ENCODE assay signal across 8 cellular contexts in genomic region chr5:151772029-151772867, GRCh38. TPM values are rescaled to one million over a fixed set of nuclear protein-coding genes. Genes with fewer than 3 reads are reported as not detected.
DNase-seq lines count a peak whose midpoint lies in the region; ATAC-seq and TF ChIP-seq lines count a peak whose summit lies in the region.

No MANE protein-coding gene starts in this region.

- no peak for TF ChIP-seq CTCF in WTC11 (IDR thresholded peaks at IDR 0.05)

- peak overlapping the region; percentile 97 for H3K9ac ChIP-seq in HUES6 (ENCODE audit: low read length)

- no peaks in the 10 kb centered on the region for H3K9me3 Mint-ChIP-seq in WTC11

- H3K27ac ChIP-seq in HUES6 (ENCODE audit: low read depth, low read length): peak overlapping the region; percentile 92; the same call in 1 of the 2 replicates

- H3K4me1 Mint-ChIP-seq in WTC11: peaks cover 44% of the 10 kb centered on the region

- peaks cover 10% of the 10 kb centered on the region for H3K36me3 ChIP-seq in HUES6 (ENCODE audit: control insufficient read depth, insufficient read depth, low read length)

- peak overlapping the region; percentile 94 for H3K4me3 Mint-ChIP-seq in WTC11

- CTCF ChIA-PET in WTC11 (lab: Charles Lee): interaction anchor here (1.1 to 2.3 kb wide), 5 partner anchors 30 to 113 kb away, joined by 3 to 24 read pairs (median 7); no protein-coding TSS in a partner anchor

- POLR2A ChIA-PET in WTC11 (lab: Charles Lee): interaction anchor here (0.6 to 3.1 kb wide), 9 partner anchors 11 to 280 kb away, joined by 3 to 27 read pairs (median 3); partner anchors contain the start of gene ATOX1

- no peaks in the 10 kb centered on the region for H3K27me3 ChIP-seq in HUES6 (ENCODE audit: control insufficient read depth, insufficient read depth, low read length)

- DNase-seq in DMS153 (lab: John Stamatoyannopoulos, UW) (peak; percentile 1), DMS153 treated with DMSO at 0.1 percent for 48 hours (lab: John Stamatoyannopoulos, UW; ENCODE audit: unreplicated experiment) (no peak), WTC11 (ENCODE audit: low spot score) (peak; percentile 47), dermis blood vessel endothelial cell (peak; percentile 49), lung microvascular endothelial cell (ENCODE audit: low read depth in 2 of 2) (peak; percentile 49)
- DNase-seq in stimulated activated CD8-positive, alpha-beta memory T cell treated with anti-CD3 and anti-CD28 coated beads, Interleukin-15, amount 100 ng/mL, for 1 hour (ENCODE audit: low read depth): peak; percentile 5

- H3K9me3 ChIP-seq in HUES6 (ENCODE audit: control insufficient read depth, insufficient read depth, low read depth, low read length): no peaks in the 10 kb centered on the region

- H3K27ac Mint-ChIP-seq in WTC11: peak overlapping the region; percentile 17

- peaks cover 11% of the 10 kb centered on the region for H3K4me1 ChIP-seq in HUES6 (ENCODE audit: control insufficient read depth, insufficient read depth, low read length)

- peak overlapping the region; percentile 88 for H3K4me3 ChIP-seq in HUES6 (ENCODE audit: low read depth, low read length)

- no peaks in the 10 kb centered on the region for H3K27me3 Mint-ChIP-seq in WTC11 (ENCODE audit: low read depth)

- peaks cover 20% of the 10 kb centered on the region for H3K36me3 Mint-ChIP-seq in WTC11

- ATAC-seq in WTC11 (no peak), GM19452 (IDR thresholded peaks at IDR 0.05; ENCODE audit: unreplicated experiment) (no peak)

TF ChIP-seq in WTC11, 78 proteins besides CTCF, POLR2A, EP300 and RAD21:
- TF ChIP-seq ETV6 (CRISPR knock-in tag; IDR thresholded peaks at IDR 0.05) (peak; percentile 63), MAX (CRISPR knock-in tag; IDR thresholded peaks at IDR 0.05) (no peak), ZNF232 (CRISPR knock-in tag; IDR thresholded peaks at IDR 0.05) (0 out of 2 replicates have a peak, but pooled peaks have one; percentile 37), ZBTB43 (CRISPR knock-in tag; IDR thresholded peaks at IDR 0.05) (peak; percentile 37; the same call in 1 of the 2 replicates), ZNF317 (CRISPR knock-in tag; IDR thresholded peaks at IDR 0.05; ENCODE audit: borderline replicate concordance, low read depth) (no peak), PRDM15 (CRISPR knock-in tag; IDR thresholded peaks at IDR 0.05) (peak; percentile 18; the same call in 1 of the 2 replicates), SP1 (CRISPR knock-in tag; conservative IDR thresholded peaks at IDR 0.05) (no peak), MYBL2 (CRISPR knock-in tag; IDR thresholded peaks at IDR 0.05) (peak; percentile 22), FOXP1 (CRISPR knock-in tag; IDR thresholded peaks at IDR 0.05; ENCODE audit: borderline replicate concordance) (0 out of 2 replicates have a peak, but pooled peaks have one; percentile 70)
- TF ChIP-seq, protein P1, sequence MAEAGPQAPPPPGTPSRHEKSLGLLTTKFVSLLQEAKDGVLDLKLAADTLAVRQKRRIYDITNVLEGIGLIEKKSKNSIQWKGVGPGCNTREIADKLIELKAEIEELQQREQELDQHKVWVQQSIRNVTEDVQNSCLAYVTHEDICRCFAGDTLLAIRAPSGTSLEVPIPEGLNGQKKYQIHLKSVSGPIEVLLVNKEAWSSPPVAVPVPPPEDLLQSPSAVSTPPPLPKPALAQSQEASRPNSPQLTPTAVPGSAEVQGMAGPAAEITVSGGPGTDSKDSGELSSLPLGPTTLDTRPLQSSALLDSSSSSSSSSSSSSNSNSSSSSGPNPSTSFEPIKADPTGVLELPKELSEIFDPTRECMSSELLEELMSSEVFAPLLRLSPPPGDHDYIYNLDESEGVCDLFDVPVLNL (CRISPR knock-in tag; IDR thresholded peaks at IDR 0.05; ENCODE audit: borderline replicate concordance, low read depth): peak; percentile 27; the same call in 1 of the 2 replicates
- TF ChIP-seq, protein P2, sequence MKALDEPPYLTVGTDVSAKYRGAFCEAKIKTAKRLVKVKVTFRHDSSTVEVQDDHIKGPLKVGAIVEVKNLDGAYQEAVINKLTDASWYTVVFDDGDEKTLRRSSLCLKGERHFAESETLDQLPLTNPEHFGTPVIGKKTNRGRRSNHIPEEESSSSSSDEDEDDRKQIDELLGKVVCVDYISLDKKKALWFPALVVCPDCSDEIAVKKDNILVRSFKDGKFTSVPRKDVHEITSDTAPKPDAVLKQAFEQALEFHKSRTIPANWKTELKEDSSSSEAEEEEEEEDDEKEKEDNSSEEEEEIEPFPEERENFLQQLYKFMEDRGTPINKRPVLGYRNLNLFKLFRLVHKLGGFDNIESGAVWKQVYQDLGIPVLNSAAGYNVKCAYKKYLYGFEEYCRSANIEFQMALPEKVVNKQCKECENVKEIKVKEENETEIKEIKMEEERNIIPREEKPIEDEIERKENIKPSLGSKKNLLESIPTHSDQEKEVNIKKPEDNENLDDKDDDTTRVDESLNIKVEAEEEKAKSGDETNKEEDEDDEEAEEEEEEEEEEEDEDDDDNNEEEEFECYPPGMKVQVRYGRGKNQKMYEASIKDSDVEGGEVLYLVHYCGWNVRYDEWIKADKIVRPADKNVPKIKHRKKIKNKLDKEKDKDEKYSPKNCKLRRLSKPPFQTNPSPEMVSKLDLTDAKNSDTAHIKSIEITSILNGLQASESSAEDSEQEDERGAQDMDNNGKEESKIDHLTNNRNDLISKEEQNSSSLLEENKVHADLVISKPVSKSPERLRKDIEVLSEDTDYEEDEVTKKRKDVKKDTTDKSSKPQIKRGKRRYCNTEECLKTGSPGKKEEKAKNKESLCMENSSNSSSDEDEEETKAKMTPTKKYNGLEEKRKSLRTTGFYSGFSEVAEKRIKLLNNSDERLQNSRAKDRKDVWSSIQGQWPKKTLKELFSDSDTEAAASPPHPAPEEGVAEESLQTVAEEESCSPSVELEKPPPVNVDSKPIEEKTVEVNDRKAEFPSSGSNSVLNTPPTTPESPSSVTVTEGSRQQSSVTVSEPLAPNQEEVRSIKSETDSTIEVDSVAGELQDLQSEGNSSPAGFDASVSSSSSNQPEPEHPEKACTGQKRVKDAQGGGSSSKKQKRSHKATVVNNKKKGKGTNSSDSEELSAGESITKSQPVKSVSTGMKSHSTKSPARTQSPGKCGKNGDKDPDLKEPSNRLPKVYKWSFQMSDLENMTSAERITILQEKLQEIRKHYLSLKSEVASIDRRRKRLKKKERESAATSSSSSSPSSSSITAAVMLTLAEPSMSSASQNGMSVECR (CRISPR knock-in tag; IDR thresholded peaks at IDR 0.05; ENCODE audit: borderline replicate concordance): peak; percentile 64; the same call in 1 of the 2 replicates
TF ChIP-seq in WTC11: peak in this region for 8.

RNA-seq across cellular contexts. Expression of gene G3BP1, which starts 0.5 kb away (rescaled TPM):
- total RNA-seq in WTC11 (2021) (396 to 413 TPM (median 400 TPM) in 3 replicates), dermis blood vessel endothelial cell (244 and 263 TPM in 2 replicates), lung microvascular endothelial cell (99.2 and 158 TPM in 2 replicates)

RNA-seq across cellular contexts. Expression of gene ATOX1, which starts 13.8 kb away (rescaled TPM):
- 76.4 to 79.3 TPM (median 77.4 TPM) in 3 replicates for total RNA-seq in WTC11 (2021)
- total RNA-seq in dermis blood vessel endothelial cell: 69.8 and 96.3 TPM in 2 replicates
- total RNA-seq in lung microvascular endothelial cell: 57.8 and 64.1 TPM in 2 replicates
